1 cellular context compared by ENCODE assay signal in the genomic region with DNA sequence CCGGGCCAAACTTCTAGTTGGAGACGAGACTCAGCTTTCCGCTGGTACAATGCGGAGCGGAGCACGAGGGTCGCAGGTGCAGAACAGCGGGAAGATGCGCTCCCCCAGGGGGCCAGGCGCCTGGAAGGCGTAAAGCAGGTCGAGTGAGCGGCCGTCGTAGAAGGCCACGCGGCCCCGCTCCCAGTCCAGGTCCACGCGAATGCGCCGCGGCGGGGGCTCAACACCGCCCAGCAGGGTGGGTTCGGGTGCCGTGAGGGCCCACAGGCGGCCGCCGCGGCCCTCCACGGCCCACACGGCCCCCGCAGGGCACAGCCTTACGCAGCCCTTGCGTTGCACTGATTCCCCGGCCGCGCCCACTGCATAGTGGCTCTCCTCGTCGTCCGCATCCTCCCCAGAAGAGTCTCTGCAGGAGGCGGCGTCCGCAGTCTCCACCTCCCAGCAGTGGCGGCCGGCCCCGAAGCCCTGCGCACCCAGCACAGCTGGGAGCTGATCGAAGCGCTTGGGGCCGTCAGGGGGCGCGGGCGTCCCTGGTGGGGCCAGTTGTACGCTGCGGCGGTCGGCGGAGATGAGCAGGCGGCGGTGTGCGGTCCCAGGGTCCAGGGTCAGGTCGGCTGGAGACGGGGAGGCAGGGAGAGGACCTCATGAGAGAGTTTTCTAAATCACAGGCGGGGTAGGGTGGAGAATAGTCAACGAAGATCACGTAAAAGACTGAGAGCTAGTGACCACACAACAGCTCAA.
TF ChIP-seq lines count a peak whose summit lies in the region.

No MANE protein-coding gene starts in this region.

TF ChIP-seq in endothelial cell of umbilical vein, 7 proteins besides CTCF, POLR2A, EP300 and RAD21:
- TF ChIP-seq POLR2AphosphoS5 (IDR thresholded peaks at IDR 0.05; ENCODE audit: insufficient read depth, low read depth, low read length) (no peak), EZH2 (IDR thresholded peaks at IDR 0.05; ENCODE audit: borderline replicate concordance, low read depth, low read length, severe bottlenecking) (peak; percentile 91), FOS (IDR thresholded peaks at IDR 0.05; ENCODE audit: borderline replicate concordance, insufficient read depth, low read length) (no peak)
